Comparison of ENCODE assay signal across 22 cellular contexts in the genomic region with DNA sequence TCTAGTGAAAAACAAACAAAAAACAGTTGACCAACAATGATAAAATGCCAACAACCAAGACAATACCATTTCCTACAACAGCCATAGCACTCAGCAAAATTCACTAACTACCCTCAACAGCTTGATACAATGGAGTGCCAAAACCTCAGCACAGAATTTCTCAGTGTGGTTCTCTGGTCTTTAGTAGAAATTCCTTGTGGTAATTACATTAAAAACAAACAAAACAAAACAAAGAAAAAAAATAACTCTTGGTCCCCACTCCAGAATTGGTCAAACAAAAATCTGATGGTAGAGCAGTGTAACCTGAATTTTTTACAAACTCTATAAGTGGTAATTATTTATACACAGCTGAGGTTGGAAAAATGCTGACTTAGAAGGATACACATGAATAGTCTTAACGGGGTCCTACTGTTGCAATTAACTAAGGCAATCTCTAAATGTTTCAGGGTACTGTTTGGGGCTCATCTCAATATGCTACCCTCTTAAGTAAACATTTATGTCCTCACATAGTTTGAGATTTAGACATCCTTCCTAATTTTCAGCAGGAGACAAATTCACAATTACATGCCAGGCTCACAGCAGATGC. TPM values are rescaled to one million over a fixed set of nuclear protein-coding genes. Genes with fewer than 3 reads are reported as not detected.
DNase-seq lines count a peak whose midpoint lies in the region; ATAC-seq and TF ChIP-seq lines count a peak whose summit lies in the region.
"Had no signal": no experiment of that assay in that cellular context is flagged by ENCODE, and none has a peak within 500 bp of the region (broad histone marks: within the 10 kb centered on the region; RNA-seq: fewer than 3 reads in every experiment).

No MANE protein-coding gene starts in this region.

- no peaks in the 10 kb centered on the region for H3K27me3 Mint-ChIP-seq in activated naive CD4-positive, alpha-beta T cell treated with anti-CD3 and anti-CD28 coated beads, Interleukin-2, amount 50 U/mL, for 24 hours
- H3K27me3 Mint-ChIP-seq in WTC11 (ENCODE audit: low read depth): no peaks in the 10 kb centered on the region

- no peak overlapping the region for H3K14ac ChIP-seq in neuronal stem cell (ENCODE audit: low read length)

- no peak for DNase-seq in activated naive CD4-positive, alpha-beta T cell treated with anti-CD3 and anti-CD28 coated beads, Interleukin-2, amount 50 U/mL, for 16 hours
- peak; percentile 37 for DNase-seq in DMS79 (lab: John Stamatoyannopoulos, UW)
- DNase-seq in WTC11 (ENCODE audit: low spot score): no peak
- DNase-seq in neuronal stem cell (ENCODE audit: low spot score): no peak
- no peak for DNase-seq in SW 1271 (lab: John Stamatoyannopoulos, UW)
- DNase-seq: activated effector memory CD4-positive, alpha-beta T cell treated with Interleukin-2 at 50 U/mL for 16 hours; DMS153; GDM1; head of caudate nucleus; KBM-7; left colon; mesenchymal stem cell; NCI-H1694 treated with DMSO at 0.1 percent for 48 hours; pancreas; SHP77 treated with DMSO at 0.1 percent for 48 hours; sigmoid colon; stimulated activated CD4-positive, alpha-beta T cell treated with anti-CD3 and anti-CD28 coated beads, Interleukin-15, amount 100 ng/mL, for 24 hours; upper lobe of right lung had no signal

- CTCF ChIA-PET in WTC11 (lab: Charles Lee): no interaction called here

- no peak overlapping the region for H4K8ac ChIP-seq in neuronal stem cell (ENCODE audit: low read depth, low read length)

- no peak for ATAC-seq in WTC11
- ATAC-seq in GM19452 (IDR thresholded peaks at IDR 0.05; ENCODE audit: unreplicated experiment): no peak
- no peak for ATAC-seq in GM21360 (IDR thresholded peaks at IDR 0.05; ENCODE audit: unreplicated experiment)
- ATAC-seq: left colon, pancreas, upper lobe of right lung had no signal

- no peak overlapping the region for H3K18ac ChIP-seq in neuronal stem cell (ENCODE audit: low read length)

- H3K27ac Mint-ChIP-seq in activated naive CD4-positive, alpha-beta T cell treated with anti-CD3 and anti-CD28 coated beads, Interleukin-2, amount 50 U/mL, for 24 hours: peak overlapping the region; percentile 35
- H3K27ac Mint-ChIP-seq in WTC11: peak overlapping the region; percentile 55

- H3K4me3 ChIP-seq in neuronal stem cell (ENCODE audit: low read length in 2 of 2): no peak overlapping the region
- H3K4me3 ChIP-seq: pancreas, sigmoid colon, upper lobe of right lung had no signal

- peaks cover 3 to 94% of the 10 kb centered on the region in 2 donors for H3K36me3 ChIP-seq in neuronal stem cell (replicated peaks in 1 of 2; ENCODE audit: control insufficient read depth in 2 of 2, insufficient read depth in 2 of 2, low read length in 2 of 2)

- no peak overlapping the region for H3K4ac ChIP-seq in neuronal stem cell (ENCODE audit: low read length)

- H3K9ac ChIP-seq in neuronal stem cell (ENCODE audit: low read depth, low read length, poor library complexity): no peak overlapping the region

- peaks cover 24% of the 10 kb centered on the region for H3K36me3 Mint-ChIP-seq in activated naive CD4-positive, alpha-beta T cell treated with anti-CD3 and anti-CD28 coated beads, Interleukin-2, amount 50 U/mL, for 24 hours
- H3K36me3 Mint-ChIP-seq in WTC11: peaks cover 28% of the 10 kb centered on the region

- no peak overlapping the region for H3K27ac ChIP-seq in neuronal stem cell (replicated peaks; ENCODE audit: low read length)
- H3K27ac ChIP-seq: C4-2B, pancreas, upper lobe of right lung had no signal

- no peak overlapping the region for H3K4me3 Mint-ChIP-seq in activated naive CD4-positive, alpha-beta T cell treated with anti-CD3 and anti-CD28 coated beads, Interleukin-2, amount 50 U/mL, for 24 hours
- H3K4me3 Mint-ChIP-seq in WTC11: no peak overlapping the region

- peak overlapping the region; percentile 3 for H3K4me2 ChIP-seq in neuronal stem cell (ENCODE audit: insufficient read depth, low read length, poor library complexity, severe bottlenecking)

- H2AK5ac ChIP-seq in neuronal stem cell (ENCODE audit: low read depth, low read length): no peak overlapping the region

- H3K27me3 ChIP-seq in neuronal stem cell (ENCODE audit: control insufficient read depth in 3 of 3, insufficient read depth in 3 of 3, low read depth in 1 of 3, low read length in 3 of 3): no peaks in the 10 kb centered on the region
- H3K27me3 ChIP-seq: pancreas, sigmoid colon, upper lobe of right lung had no signal

- no peaks in the 10 kb centered on the region for H3K9me3 Mint-ChIP-seq in activated naive CD4-positive, alpha-beta T cell treated with anti-CD3 and anti-CD28 coated beads, Interleukin-2, amount 50 U/mL, for 24 hours
- H3K9me3 Mint-ChIP-seq in WTC11: no peaks in the 10 kb centered on the region

- H3K79me1 ChIP-seq in neuronal stem cell (ENCODE audit: low read depth, low read length): peaks cover 2% of the 10 kb centered on the region

- H3K4me1 ChIP-seq in neuronal stem cell (ENCODE audit: control insufficient read depth in 2 of 2, insufficient read depth in 1 of 2, low read depth in 1 of 2, low read length in 2 of 2): no peaks in the 10 kb centered on the region

- no peak overlapping the region for H2BK15ac ChIP-seq in neuronal stem cell (ENCODE audit: low read length)

- no peak overlapping the region for H2BK120ac ChIP-seq in neuronal stem cell (ENCODE audit: low read depth, low read length)

- no peak overlapping the region for H3K23ac ChIP-seq in neuronal stem cell (ENCODE audit: low read depth, low read length, poor library complexity)

- peaks cover 0 to 15% of the 10 kb centered on the region in 2 donors for H3K9me3 ChIP-seq in neuronal stem cell (replicated peaks in 1 of 2; ENCODE audit: control insufficient read depth in 2 of 2, insufficient read depth in 1 of 2, low read depth in 1 of 2, low read length in 2 of 2)
- H3K9me3 ChIP-seq: pancreas, sigmoid colon, upper lobe of right lung had no signal

- WGBS in neuronal stem cell (ENCODE audit: extremely low coverage in 2 of 2, insufficient read length in 2 of 2, insufficient replicate concordance in 1 of 2), 2 donors: no CpG with 5 or more reads among the region's 1 CpG

- no peak overlapping the region for H2BK5ac ChIP-seq in neuronal stem cell (ENCODE audit: low read length)

- H4K91ac ChIP-seq in neuronal stem cell (ENCODE audit: low read depth, low read length, poor library complexity): no peak overlapping the region

- POLR2A ChIA-PET in WTC11 (lab: Charles Lee): no interaction called here

- H2BK12ac ChIP-seq in neuronal stem cell (ENCODE audit: low read length): no peak overlapping the region

- no peak for TF ChIP-seq CTCF in WTC11 (IDR thresholded peaks at IDR 0.05)

- peaks cover 73% of the 10 kb centered on the region for H3K4me1 Mint-ChIP-seq in activated naive CD4-positive, alpha-beta T cell treated with anti-CD3 and anti-CD28 coated beads, Interleukin-2, amount 50 U/mL, for 24 hours
- peaks cover 45% of the 10 kb centered on the region for H3K4me1 Mint-ChIP-seq in WTC11

- H2AFZ ChIP-seq in neuronal stem cell (ENCODE audit: low read length): no peak overlapping the region

TF ChIP-seq in WTC11, 78 proteins besides CTCF, POLR2A, EP300 and RAD21 (continues in another document):
- TF ChIP-seq, protein P1, sequence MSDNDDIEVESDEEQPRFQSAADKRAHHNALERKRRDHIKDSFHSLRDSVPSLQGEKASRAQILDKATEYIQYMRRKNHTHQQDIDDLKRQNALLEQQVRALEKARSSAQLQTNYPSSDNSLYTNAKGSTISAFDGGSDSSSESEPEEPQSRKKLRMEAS (CRISPR knock-in tag; IDR thresholded peaks at IDR 0.05): no peak
- TF ChIP-seq PRRX2 (CRISPR knock-in tag; IDR thresholded peaks at IDR 0.05): no peak
- no peak for TF ChIP-seq KAT7 (CRISPR knock-in tag; IDR thresholded peaks at IDR 0.05; ENCODE audit: borderline replicate concordance)
- TF ChIP-seq, protein P2, sequence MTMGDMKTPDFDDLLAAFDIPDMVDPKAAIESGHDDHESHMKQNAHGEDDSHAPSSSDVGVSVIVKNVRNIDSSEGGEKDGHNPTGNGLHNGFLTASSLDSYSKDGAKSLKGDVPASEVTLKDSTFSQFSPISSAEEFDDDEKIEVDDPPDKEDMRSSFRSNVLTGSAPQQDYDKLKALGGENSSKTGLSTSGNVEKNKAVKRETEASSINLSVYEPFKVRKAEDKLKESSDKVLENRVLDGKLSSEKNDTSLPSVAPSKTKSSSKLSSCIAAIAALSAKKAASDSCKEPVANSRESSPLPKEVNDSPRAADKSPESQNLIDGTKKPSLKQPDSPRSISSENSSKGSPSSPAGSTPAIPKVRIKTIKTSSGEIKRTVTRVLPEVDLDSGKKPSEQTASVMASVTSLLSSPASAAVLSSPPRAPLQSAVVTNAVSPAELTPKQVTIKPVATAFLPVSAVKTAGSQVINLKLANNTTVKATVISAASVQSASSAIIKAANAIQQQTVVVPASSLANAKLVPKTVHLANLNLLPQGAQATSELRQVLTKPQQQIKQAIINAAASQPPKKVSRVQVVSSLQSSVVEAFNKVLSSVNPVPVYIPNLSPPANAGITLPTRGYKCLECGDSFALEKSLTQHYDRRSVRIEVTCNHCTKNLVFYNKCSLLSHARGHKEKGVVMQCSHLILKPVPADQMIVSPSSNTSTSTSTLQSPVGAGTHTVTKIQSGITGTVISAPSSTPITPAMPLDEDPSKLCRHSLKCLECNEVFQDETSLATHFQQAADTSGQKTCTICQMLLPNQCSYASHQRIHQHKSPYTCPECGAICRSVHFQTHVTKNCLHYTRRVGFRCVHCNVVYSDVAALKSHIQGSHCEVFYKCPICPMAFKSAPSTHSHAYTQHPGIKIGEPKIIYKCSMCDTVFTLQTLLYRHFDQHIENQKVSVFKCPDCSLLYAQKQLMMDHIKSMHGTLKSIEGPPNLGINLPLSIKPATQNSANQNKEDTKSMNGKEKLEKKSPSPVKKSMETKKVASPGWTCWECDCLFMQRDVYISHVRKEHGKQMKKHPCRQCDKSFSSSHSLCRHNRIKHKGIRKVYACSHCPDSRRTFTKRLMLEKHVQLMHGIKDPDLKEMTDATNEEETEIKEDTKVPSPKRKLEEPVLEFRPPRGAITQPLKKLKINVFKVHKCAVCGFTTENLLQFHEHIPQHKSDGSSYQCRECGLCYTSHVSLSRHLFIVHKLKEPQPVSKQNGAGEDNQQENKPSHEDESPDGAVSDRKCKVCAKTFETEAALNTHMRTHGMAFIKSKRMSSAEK (CRISPR knock-in tag; IDR thresholded peaks at IDR 0.05; ENCODE audit: borderline replicate concordance): no peak
- TF ChIP-seq, protein P3, sequence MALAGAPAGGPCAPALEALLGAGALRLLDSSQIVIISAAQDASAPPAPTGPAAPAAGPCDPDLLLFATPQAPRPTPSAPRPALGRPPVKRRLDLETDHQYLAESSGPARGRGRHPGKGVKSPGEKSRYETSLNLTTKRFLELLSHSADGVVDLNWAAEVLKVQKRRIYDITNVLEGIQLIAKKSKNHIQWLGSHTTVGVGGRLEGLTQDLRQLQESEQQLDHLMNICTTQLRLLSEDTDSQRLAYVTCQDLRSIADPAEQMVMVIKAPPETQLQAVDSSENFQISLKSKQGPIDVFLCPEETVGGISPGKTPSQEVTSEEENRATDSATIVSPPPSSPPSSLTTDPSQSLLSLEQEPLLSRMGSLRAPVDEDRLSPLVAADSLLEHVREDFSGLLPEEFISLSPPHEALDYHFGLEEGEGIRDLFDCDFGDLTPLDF (CRISPR knock-in tag; IDR thresholded peaks at IDR 0.05): no peak

RNA-seq across cellular contexts. Expression of a gene that starts 13.8 kb away (rescaled TPM):
- 265 to 276 TPM (median 269 TPM) in 3 replicates for total RNA-seq in WTC11 (2021)
- polyA plus RNA-seq in neuronal stem cell (2013, experiment 1 of 2): 146 TPM
- polyA plus RNA-seq in neuronal stem cell (2013, experiment 2 of 2): 146 TPM

RNA-seq across cellular contexts. Expression of a gene that starts 43.8 kb away (rescaled TPM):
- total RNA-seq in WTC11 (2021): 0.66 to 1.1 TPM (median 0.71 TPM) in 3 replicates
- polyA plus RNA-seq in neuronal stem cell (2013, experiment 1 of 2): 0.43 TPM
- 0.51 TPM for polyA plus RNA-seq in neuronal stem cell (2013, experiment 2 of 2)
